Comparison of ENCODE assay signal across 13 cellular contexts in the genomic region with DNA sequence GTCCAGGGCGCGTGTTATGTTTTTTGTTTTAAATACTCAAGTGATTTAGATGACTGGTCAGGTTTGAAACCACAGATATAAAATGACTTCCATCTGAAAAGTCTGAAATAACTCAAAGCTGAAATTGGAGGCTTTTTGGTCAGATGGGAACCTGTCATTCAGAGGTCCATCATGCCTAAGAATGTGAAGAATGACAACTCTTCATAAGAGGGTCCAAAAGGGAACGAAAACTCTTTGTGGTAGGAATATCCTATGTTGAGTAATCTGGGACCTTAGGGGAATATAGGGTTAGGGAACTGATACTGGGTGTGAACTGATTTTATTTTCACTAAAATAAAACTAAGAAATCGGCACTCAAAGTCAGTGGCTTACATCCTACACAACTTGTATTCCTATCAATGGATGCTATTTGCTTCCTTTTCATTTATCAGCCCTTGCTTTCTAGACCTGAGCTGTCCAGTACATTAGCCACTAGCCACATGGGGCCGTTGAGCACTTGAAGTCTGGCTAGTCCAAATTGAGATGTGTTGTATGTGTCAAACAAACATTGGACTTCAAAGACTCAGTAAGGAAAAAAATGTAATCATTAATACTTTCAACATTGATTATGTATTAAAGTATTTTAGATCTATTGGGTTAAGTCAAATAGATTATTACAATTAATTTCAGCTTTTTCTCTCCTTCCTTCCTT. TPM values are rescaled to one million over a fixed set of nuclear protein-coding genes. Genes with fewer than 3 reads are reported as not detected.
DNase-seq lines count a peak whose midpoint lies in the region; ATAC-seq and TF ChIP-seq lines count a peak whose summit lies in the region.
"Had no signal": no experiment of that assay in that cellular context is flagged by ENCODE, and none has a peak within 500 bp of the region (broad histone marks: within the 10 kb centered on the region; RNA-seq: fewer than 3 reads in every experiment).

No MANE protein-coding gene starts in this region.

- POLR2A ChIA-PET in activated CD4-positive, alpha-beta memory T cell treated with anti-CD3 and anti-CD28 coated beads for 36 hours (lab: Charles Lee): interaction anchor here (5.0 kb wide), 1 partner anchor 56 kb away, joined by 86 read pairs; a partner anchor contains a TSS

- no peak overlapping the region for H3K4me3 Mint-ChIP-seq in activated naive CD8-positive, alpha-beta T cell
- H3K4me3 Mint-ChIP-seq in activated naive CD8-positive, alpha-beta T cell treated with anti-CD3 and anti-CD28 coated beads, Interleukin-2, amount 50 U/mL, for 24 hours: no peak overlapping the region
- no peak overlapping the region for H3K4me3 Mint-ChIP-seq in activated CD4-positive, alpha-beta memory T cell treated with anti-CD3 and anti-CD28 coated beads for 36 hours

- TF ChIP-seq EP300 in suprapubic skin (IDR thresholded peaks at IDR 0.05): no peak

- peaks cover 46% of the 10 kb centered on the region for H3K4me1 ChIP-seq in suprapubic skin

- intact Hi-C loops in activated CD4-positive, alpha-beta memory T cell treated with anti-CD3 and anti-CD28 coated beads for 36 hours (cut with micrococcal nuclease): loop anchor here (5.0 kb wide), 2 partner anchors 171 to 244 kb away; a partner anchor contains a TSS

- CTCF ChIA-PET in activated CD4-positive, alpha-beta memory T cell treated with anti-CD3 and anti-CD28 coated beads for 36 hours (lab: Charles Lee): interaction anchor here (1.5 kb wide), 1 partner anchor 10 kb away, joined by 3 read pairs; no protein-coding TSS in a partner anchor

- H3K27ac Mint-ChIP-seq in activated naive CD8-positive, alpha-beta T cell: peak overlapping the region; percentile 64
- H3K27ac Mint-ChIP-seq in activated naive CD8-positive, alpha-beta T cell treated with anti-CD3 and anti-CD28 coated beads, Interleukin-2, amount 50 U/mL, for 24 hours: no peak overlapping the region
- H3K27ac Mint-ChIP-seq in activated CD4-positive, alpha-beta memory T cell treated with anti-CD3 and anti-CD28 coated beads for 36 hours: peak overlapping the region; percentile 46

- ATAC-seq in activated naive CD8-positive, alpha-beta T cell treated with anti-CD3 and anti-CD28 coated beads, Interleukin-2, amount 50 U/mL, for 24 hours: no peak
- peak; percentile 68 for ATAC-seq in HG02870 (IDR thresholded peaks at IDR 0.05; ENCODE audit: unreplicated experiment)
- ATAC-seq in HG02763 (IDR thresholded peaks at IDR 0.05; ENCODE audit: unreplicated experiment): no peak

- no peaks in the 10 kb centered on the region for H3K27me3 ChIP-seq in suprapubic skin

- peaks cover 27% of the 10 kb centered on the region for H3K4me1 Mint-ChIP-seq in activated naive CD8-positive, alpha-beta T cell (ENCODE audit: low read depth)
- peaks cover 34% of the 10 kb centered on the region for H3K4me1 Mint-ChIP-seq in activated naive CD8-positive, alpha-beta T cell treated with anti-CD3 and anti-CD28 coated beads, Interleukin-2, amount 50 U/mL, for 24 hours
- peaks cover 26% of the 10 kb centered on the region for H3K4me1 Mint-ChIP-seq in activated CD4-positive, alpha-beta memory T cell treated with anti-CD3 and anti-CD28 coated beads for 36 hours (ENCODE audit: low read depth)

- no peaks in the 10 kb centered on the region for H3K36me3 Mint-ChIP-seq in activated naive CD8-positive, alpha-beta T cell
- peaks cover 3% of the 10 kb centered on the region for H3K36me3 Mint-ChIP-seq in activated naive CD8-positive, alpha-beta T cell treated with anti-CD3 and anti-CD28 coated beads, Interleukin-2, amount 50 U/mL, for 24 hours (ENCODE audit: low read depth)
- H3K36me3 Mint-ChIP-seq in activated CD4-positive, alpha-beta memory T cell treated with anti-CD3 and anti-CD28 coated beads for 36 hours: no peaks in the 10 kb centered on the region

- TF ChIP-seq POLR2A in suprapubic skin (IDR thresholded peaks at IDR 0.05): no peak

- H3K27me3 Mint-ChIP-seq in activated naive CD8-positive, alpha-beta T cell: no peaks in the 10 kb centered on the region
- no peaks in the 10 kb centered on the region for H3K27me3 Mint-ChIP-seq in activated naive CD8-positive, alpha-beta T cell treated with anti-CD3 and anti-CD28 coated beads, Interleukin-2, amount 50 U/mL, for 24 hours
- no peaks in the 10 kb centered on the region for H3K27me3 Mint-ChIP-seq in activated CD4-positive, alpha-beta memory T cell treated with anti-CD3 and anti-CD28 coated beads for 36 hours

- no peak for TF ChIP-seq CTCF in suprapubic skin (IDR thresholded peaks at IDR 0.05)

- DNase-seq in activated naive CD8-positive, alpha-beta T cell treated with anti-CD3 and anti-CD28 coated beads, Interleukin-2, amount 50 U/mL, for 24 hours: no peak
- DNase-seq in activated CD4-positive, alpha-beta memory T cell treated with anti-CD3 and anti-CD28 coated beads for 36 hours: no peak
- DNase-seq in suprapubic skin (ENCODE audit: low spot score in 2 of 2) (no peak), hepatic stellate cell (ENCODE audit: low spot score) (no peak), NCI-H345 treated with DMSO at 0.1 percent for 48 hours (lab: John Stamatoyannopoulos, UW; ENCODE audit: unreplicated experiment) (no peak)
- DNase-seq: DMS79; NCI-H1105; NCI-H510A treated with DMSO at 0.1 percent for 48 hours; occipital lobe; stimulated activated CD4-positive, alpha-beta T cell treated with anti-CD3 and anti-CD28 coated beads, Interleukin-12 subunit alpha, Interleukin-12 subunit beta, amount 100 ng/mL, for 4 hours had no signal

- H3K9me3 Mint-ChIP-seq in activated naive CD8-positive, alpha-beta T cell (ENCODE audit: low read depth): no peaks in the 10 kb centered on the region
- H3K9me3 Mint-ChIP-seq in activated naive CD8-positive, alpha-beta T cell treated with anti-CD3 and anti-CD28 coated beads, Interleukin-2, amount 50 U/mL, for 24 hours: no peaks in the 10 kb centered on the region
- H3K9me3 Mint-ChIP-seq in activated CD4-positive, alpha-beta memory T cell treated with anti-CD3 and anti-CD28 coated beads for 36 hours: no peaks in the 10 kb centered on the region

- no peaks in the 10 kb centered on the region for H3K9me3 ChIP-seq in suprapubic skin

- no peak overlapping the region for H3K4me3 ChIP-seq in suprapubic skin

- H3K36me3 ChIP-seq in suprapubic skin: no peaks in the 10 kb centered on the region

- 82% methylated on average over 5 of the region's 5 CpGs for WGBS in suprapubic skin

- H3K27ac ChIP-seq in suprapubic skin: peak overlapping the region; percentile 87

RNA-seq across cellular contexts. Expression of a gene that starts 56.3 kb away (rescaled TPM):
- total RNA-seq in activated CD4-positive, alpha-beta memory T cell treated with anti-CD3 and anti-CD28 coated beads for 36 hours: 10 to 100 TPM; 23.4 to 24.5 TPM
- total RNA-seq in suprapubic skin: 100 to 1,000 TPM in 1 of 4 donors, 10 to 100 TPM in 3; 29.0 to 104 (median 35.1) TPM
